ENCODE assay signal across 34 cellular contexts in genomic region chr6:78353040-78353439, GRCh38.
"Had no signal": no experiment of that assay in that cellular context is flagged by ENCODE, and none has a peak within 500 bp of the region (broad histone marks: within the 10 kb centered on the region; RNA-seq: fewer than 3 reads in every experiment).

No MANE protein-coding gene starts in this region.

- H3K9ac ChIP-seq: KMS-11 had no signal

- H3K4me3 ChIP-seq: MG63 had no signal

- H3K27me3 ChIP-seq: MG63 had no signal

- H3K4me2 ChIP-seq: KMS-11 had no signal

- H3K27ac ChIP-seq: KMS-11 had no signal

- H3K36me3 ChIP-seq: MG63 had no signal

- DNase-seq: Karpas-422, Kasumi-1, MG63, MM.1S, MV-4-11, NCI-H1048, NCI-H1092, NCI-H1092 treated with DMSO at 0.1 percent for 48 hours, NCI-H1105, NCI-H1105 treated with DMSO at 0.1 percent for 48 hours, NCI-H1417, NCI-H1417 treated with DMSO at 0.1 percent for 48 hours, NCI-H1436, NCI-H1436 treated with DMSO at 0.1 percent for 48 hours, NCI-H146, NCI-H1694, NCI-H1694 treated with DMSO at 0.1 percent for 48 hours, NCI-H187, NCI-H187 treated with DMSO at 0.1 percent for 48 hours, NCI-H1930, NCI-H2029, NCI-H2029 treated with DMSO at 0.1 percent for 48 hours, NCI-H2081, NCI-H2081 treated with DMSO at 0.1 percent for 48 hours, NCI-H2107, NCI-H2171, NCI-H2171 treated with DMSO at 0.1 percent for 48 hours, NCI-H2227 treated with DMSO at 0.1 percent for 48 hours, NCI-H226, NCI-H345, NCI-H446, NCI-H446 treated with DMSO at 0.1 percent for 48 hours, NCI-H510A had no signal

- H3K9me3 ChIP-seq: MG63 had no signal
